ENCODE assay signal across 8 cellular contexts in the genomic region with DNA sequence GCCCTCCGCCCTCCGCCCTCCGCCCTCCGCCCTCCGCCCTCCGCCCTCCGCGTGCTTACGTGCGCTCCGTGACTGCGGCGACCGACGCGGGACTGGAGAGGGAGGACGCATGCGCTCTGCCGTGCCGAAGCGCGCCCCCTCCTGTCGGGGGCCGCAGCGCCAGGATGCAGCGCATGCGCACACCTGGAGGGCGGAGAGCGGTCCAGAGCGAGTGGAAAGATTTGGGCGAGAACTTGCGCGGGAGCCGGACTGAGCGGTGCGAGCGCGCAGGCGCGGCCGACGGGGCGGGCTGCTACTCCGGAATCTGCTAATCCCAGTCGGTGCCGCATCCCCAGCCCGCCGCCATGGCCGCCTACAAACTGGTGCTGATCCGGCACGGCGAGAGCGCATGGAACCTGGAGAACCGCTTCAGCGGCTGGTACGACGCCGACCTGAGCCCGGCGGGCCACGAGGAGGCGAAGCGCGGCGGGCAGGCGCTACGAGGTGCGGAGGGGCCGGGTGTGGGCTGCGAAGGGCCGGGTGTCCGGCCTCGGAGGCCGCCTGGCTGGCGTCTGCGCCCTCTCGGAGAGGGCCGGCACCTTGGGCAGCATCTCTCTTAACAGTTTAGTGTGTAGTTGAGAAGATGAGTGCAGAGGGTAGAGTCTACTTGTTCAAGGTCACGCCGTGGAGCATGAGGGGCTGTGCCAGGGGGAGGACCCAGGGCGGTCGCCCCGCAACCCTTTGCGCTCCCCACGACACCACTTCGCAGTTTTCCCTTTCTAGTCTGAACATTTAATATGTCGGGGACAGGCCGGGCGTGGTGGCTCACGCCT. TPM values are rescaled to one million over a fixed set of nuclear protein-coding genes. Genes with fewer than 3 reads are reported as not detected.
DNase-seq lines count a peak whose midpoint lies in the region; ATAC-seq and TF ChIP-seq lines count a peak whose summit lies in the region.

PGAM1 (plus strand) TSS at position 228 of the 812 bp plus-strand sequence; CDS start at position 345, 117 bp downstream.

- DNase-seq in GM13976 (ENCODE audit: low spot score) (peak; percentile 100), NCI-H146 (lab: John Stamatoyannopoulos, UW) (peak; percentile 94), T-helper 1 cell (peak; percentile 91 to 99 (median 93)), amniotic epithelial cell (ENCODE audit: low read depth) (peak; percentile 92), left cardiac atrium (peak; percentile 95), prostate gland (ENCODE audit: low spot score) (peak; percentile 93)

- peak; percentile 97 for TF ChIP-seq CTCF in GM13976 (IDR thresholded peaks at IDR 0.05; ENCODE audit: borderline replicate concordance, control extremely low read depth, extremely low read depth, insufficient read depth, missing control alignments)
- TF ChIP-seq CTCF in prostate gland (IDR thresholded peaks at IDR 0.05): peak; percentile 59 to 93 (median 78)

- TF ChIP-seq POLR2A in prostate gland (IDR thresholded peaks at IDR 0.05): peak; percentile 94

- H3K27me3 ChIP-seq in prostate gland (replicated peaks; ENCODE audit: insufficient read depth): no peaks in the 10 kb centered on the region

- in situ Hi-C loops in GM13976 (cut with MboI; ENCODE audit: low sequenced_read_pairs, unreplicated experiment): no loop called here

- H3K27ac ChIP-seq in prostate gland (peak within 1 kb of the TSS; percentile 83 to 89), urinary bladder (ENCODE audit: low read depth) (peak within 1 kb of the TSS; percentile 78)

- H3K4me3 ChIP-seq in prostate gland (peak within 1 kb of the TSS; percentile 56 to 64), urinary bladder (ENCODE audit: low read depth, low read length) (peak within 1 kb of the TSS; percentile 85)

- peaks cover 9% of the 10 kb centered on the region for H3K4me1 ChIP-seq in prostate gland (replicated peaks)
- H3K4me1 ChIP-seq in urinary bladder (ENCODE audit: insufficient read depth): no peaks in the 10 kb centered on the region

- H3K36me3 ChIP-seq in prostate gland (peaks cover 0 to 3% of the 10 kb centered on the region in 2 donors), urinary bladder (ENCODE audit: insufficient read depth) (peaks cover 1% of the 10 kb centered on the region)

- intact Hi-C loops in left cardiac atrium (cut with DNase I) (no loop called here), prostate gland (cut with DNase I) (no loop called here)

- WGBS in prostate gland: under 1% methylated on average over 76 of the region's 90 CpGs
- under 1% methylated on average over 88 of the region's 90 CpGs for WGBS in urinary bladder

- ATAC-seq in HG02870 (IDR thresholded peaks at IDR 0.05; ENCODE audit: unreplicated experiment): peak; percentile 72
- peak; percentile 97 to 98 for ATAC-seq in left cardiac atrium

- H3K9me3 ChIP-seq in prostate gland: no peaks in the 10 kb centered on the region

RNA-seq across cellular contexts. Expression of gene PGAM1, which starts in this region (rescaled TPM):
- total RNA-seq in left cardiac atrium (100 to 1,000 TPM; 258 to 344 TPM), prostate gland (100 to 1,000 TPM; 198 to 277 TPM), urinary bladder (109 TPM)
- 260 TPM for polyA plus RNA-seq in urinary bladder

Comparison
In these comparisons a context has a peak if more than half of its experiments do, and no peak if none do; other contexts are left out.
1. Peak in every context shown above with its lines: DNase-seq, ATAC-seq, H3K4me3 ChIP-seq and H3K27ac ChIP-seq.